8 cellular contexts compared by ENCODE assay signal in genomic region chr5:129271309-129271708, GRCh38.
DNase-seq lines count a peak whose midpoint lies in the region; ATAC-seq and TF ChIP-seq lines count a peak whose summit lies in the region.

No MANE protein-coding gene starts in this region.

- H3K4me1 ChIP-seq in breast epithelium = no peaks in the 10 kb centered on the region

- POLR2A ChIA-PET in MCF 10A (lab: Yijun Ruan, JAX) = no interaction called here

- intact Hi-C loops in MCF 10A (cut with micrococcal nuclease) = loop anchor here (2.0 kb wide), 1 partner anchor 367 kb away; no protein-coding TSS in a partner anchor
- intact Hi-C loops in breast epithelium (cut with DNase I; ENCODE audit: low total_unique reads) = no loop called here

- H3K27ac ChIP-seq in breast epithelium = no peak overlapping the region

- H3K36me3 ChIP-seq in breast epithelium = no peaks in the 10 kb centered on the region

- no peaks in the 10 kb centered on the region for H3K9me3 ChIP-seq in breast epithelium

- BruUV-seq in MCF 10A (replicated peaks; lab: Mats Ljungman, UMichigan) = no TSS peak

- H3K4me3 Mint-ChIP-seq in MCF 10A (ENCODE audit: unreplicated experiment) (no peak overlapping the region), type B pancreatic cell (no peak overlapping the region)

- H3K4me1 Mint-ChIP-seq in MCF 10A (ENCODE audit: insufficient read depth, unreplicated experiment) = no peaks in the 10 kb centered on the region
- H3K4me1 Mint-ChIP-seq in type B pancreatic cell (ENCODE audit: unreplicated experiment) = no peaks in the 10 kb centered on the region

- DNase-seq in MCF 10A (ENCODE audit: unreplicated experiment) = peak; percentile 58
- DNase-seq in breast epithelium (ENCODE audit: low spot score in 2 of 2) = no peak
- DNase-seq in RKO (ENCODE audit: low spot score) = peak; percentile 44
- DNase-seq in fibroblast of gingiva (ENCODE audit: low read depth) = peak; percentile 4
- no peak for DNase-seq in type B pancreatic cell (ENCODE audit: extremely low spot score, unreplicated experiment)
- no peak for DNase-seq in stimulated activated CD4-positive, alpha-beta T cell treated with anti-CD3 and anti-CD28 coated beads, Interleukin-4, amount 100 ng/mL, for 4 hours
- DNase-seq in stimulated activated naive CD4-positive, alpha-beta T cell (lab: John Stamatoyannopoulos, UW) = no peak

- TF ChIP-seq CTCF in MCF 10A (IDR thresholded peaks at IDR 0.05; ENCODE audit: unreplicated experiment) (no peak), breast epithelium (IDR thresholded peaks at IDR 0.05) (no peak), type B pancreatic cell (conservative IDR thresholded peaks at IDR 0.05) (peak; percentile 30)

- no peak for TF ChIP-seq POLR2A in breast epithelium (IDR thresholded peaks at IDR 0.05)

- no peak overlapping the region for H3K4me3 ChIP-seq in breast epithelium

- H3K9me3 Mint-ChIP-seq in MCF 10A (ENCODE audit: unreplicated experiment) (no peaks in the 10 kb centered on the region), type B pancreatic cell (no peaks in the 10 kb centered on the region)

- no peak for ATAC-seq in HG02642 (IDR thresholded peaks at IDR 0.05; ENCODE audit: poor library complexity, unreplicated experiment)

- no peaks in the 10 kb centered on the region for H3K27me3 ChIP-seq in breast epithelium

- H3K27me3 Mint-ChIP-seq in MCF 10A (ENCODE audit: insufficient read depth, unreplicated experiment) = peaks cover 12% of the 10 kb centered on the region
- no peaks in the 10 kb centered on the region for H3K27me3 Mint-ChIP-seq in type B pancreatic cell

- CTCF ChIA-PET in MCF 10A (lab: Yijun Ruan, JAX) = interaction anchor here (1.2 to 2.2 kb wide), 2 partner anchors 13 to 32 kb away, joined by 3 to 7 read pairs; no protein-coding TSS in a partner anchor

- no peaks in the 10 kb centered on the region for H3K36me3 Mint-ChIP-seq in MCF 10A (ENCODE audit: insufficient read depth, unreplicated experiment)
- no peaks in the 10 kb centered on the region for H3K36me3 Mint-ChIP-seq in type B pancreatic cell

- H3K27ac Mint-ChIP-seq in MCF 10A (ENCODE audit: low read depth, unreplicated experiment) (no peak overlapping the region), type B pancreatic cell (no peak overlapping the region)

Comparison
In these comparisons a context has a peak if more than half of its experiments do, and no peak if none do; other contexts are left out.
1. DNase-seq: peak in MCF 10A (single experiment), RKO (single experiment) and fibroblast of gingiva (single experiment); none in breast epithelium (0 of 2), type B pancreatic cell (single experiment), stimulated activated CD4-positive, alpha-beta T cell treated with anti-CD3 and anti-CD28 coated beads, Interleukin-4, amount 100 ng/mL, for 4 hours (0 of 2) and stimulated activated naive CD4-positive, alpha-beta T cell (0 of 6).